Comparison of ENCODE assay signal across 11 cellular contexts in the genomic region with DNA sequence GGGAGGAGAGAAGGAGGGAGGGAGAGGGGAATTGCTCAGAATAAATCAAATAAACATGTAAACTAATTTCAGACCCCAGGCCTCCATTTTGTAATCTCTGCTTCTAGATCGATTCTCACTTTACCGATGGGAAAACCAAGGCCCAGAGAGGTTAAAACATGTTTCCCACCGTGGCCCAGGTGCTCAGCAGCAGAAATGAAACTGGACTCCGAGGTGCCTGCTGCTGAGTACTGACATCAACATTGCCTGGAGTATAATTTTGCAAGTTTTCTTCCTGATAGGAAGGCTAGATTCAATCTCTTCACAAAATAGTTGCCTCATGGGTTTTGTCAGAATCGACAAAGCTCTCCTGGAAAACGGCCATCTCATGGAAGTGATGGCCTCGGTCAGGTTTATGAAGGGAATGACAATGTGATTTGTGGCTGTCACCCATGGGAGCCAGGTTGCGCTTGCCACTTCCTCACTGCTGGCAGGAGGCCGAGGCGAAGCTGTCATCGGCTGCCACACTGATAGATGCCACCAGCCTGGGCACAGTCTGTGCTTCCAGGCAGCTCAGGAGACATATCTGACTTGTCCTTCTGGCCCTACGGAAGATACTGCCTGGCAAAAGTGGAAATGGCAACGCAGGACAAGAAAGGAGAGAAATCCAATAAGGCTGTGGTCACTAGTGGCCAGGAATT.
A peak's percentile ranks its signal among the peaks of the same experiment; 100 is the strongest.
DNase-seq lines count a peak whose midpoint lies in the region; ATAC-seq, FAIRE-seq and TF ChIP-seq lines count a peak whose summit lies in the region.
"Had no signal": no experiment of that assay in that cellular context is flagged by ENCODE, and none has a peak within 500 bp of the region (broad histone marks: within the 10 kb centered on the region; RNA-seq: fewer than 3 reads in every experiment).

No MANE protein-coding gene starts in this region.

- H3K36me3 Mint-ChIP-seq in H9 (ENCODE audit: insufficient read depth in 1 of 3, low read depth in 3 of 3) (peaks cover 0 to 6% (median 0%) of the 10 kb centered on the region in 3 experiments; a peak in 1 of 7 replicates), mesothelial cell of epicardium (peaks cover 2% of the 10 kb centered on the region)

- no peak overlapping the region for H4K91ac ChIP-seq in H9 (ENCODE audit: insufficient read length, low read depth, low read length)

- H3K27me3 ChIP-seq in H9 (ENCODE audit: insufficient read depth, low read length) (no peaks in the 10 kb centered on the region), small intestine (ENCODE audit: control insufficient read depth in 2 of 2, insufficient read depth in 2 of 2, low read length in 2 of 2) (no peaks in the 10 kb centered on the region)
- H3K27me3 ChIP-seq: right lobe of liver had no signal

- peaks cover 40% of the 10 kb centered on the region for H3K27me3 Mint-ChIP-seq in H9 (ENCODE audit: low read depth)
- no peaks in the 10 kb centered on the region for H3K27me3 Mint-ChIP-seq in mesothelial cell of epicardium (ENCODE audit: low read depth)

- no peak overlapping the region for H3K4me3 ChIP-seq in small intestine (ENCODE audit: low read depth in 1 of 2, low read length in 2 of 2)
- H3K4me3 ChIP-seq: right lobe of liver had no signal

- H3K79me1 ChIP-seq in H9 (ENCODE audit: insufficient read depth, low read depth, low read length, poor library complexity, severe bottlenecking) = no peaks in the 10 kb centered on the region

- DNase-seq in H9 = no peak
- DNase-seq in mesothelial cell of epicardium (ENCODE audit: low spot score in 2 of 2, unreplicated experiment in 2 of 2) = no peak
- no peak for DNase-seq in small intestine
- DNase-seq in activated CD8-positive, alpha-beta memory T cell treated with anti-CD3 and anti-CD28 coated beads, Interleukin-2, amount 50 U/mL, for 48 hours = no peak
- DNase-seq in hypothalamus (lab: John Stamatoyannopoulos, UW) = no peak
- no peak for DNase-seq in NOMO-1 treated with dmso at 0.1 percent for 144 hours (lab: John Stamatoyannopoulos, UW; ENCODE audit: unreplicated experiment)
- DNase-seq: activated CD8-positive, alpha-beta T cell treated with anti-CD3 and anti-CD28 coated beads, Interleukin-2, amount 10 ng/mL, durations not matched to agents 7 days and 5 days had no signal

- no peaks in the 10 kb centered on the region for H4K20me1 ChIP-seq in H9 (ENCODE audit: control insufficient read depth, insufficient read depth, insufficient read length)

- H3K4me3 Mint-ChIP-seq in H9 = no peak overlapping the region
- no peak overlapping the region for H3K4me3 Mint-ChIP-seq in mesothelial cell of epicardium
- H3K4me3 Mint-ChIP-seq: activated CD8-positive, alpha-beta T cell treated with anti-CD3 and anti-CD28 coated beads, Interleukin-2, amount 10 ng/mL, durations not matched to agents 7 days and 5 days had no signal

- no peak overlapping the region for H3K4ac ChIP-seq in H9 (ENCODE audit: low read depth, low read length)

- H3K23me2 ChIP-seq in H9 (ENCODE audit: insufficient read length, low read depth, low read length, poor library complexity, severe bottlenecking) = no peaks in the 10 kb centered on the region

- no peak overlapping the region for H2BK20ac ChIP-seq in H9 (ENCODE audit: low read depth, low read length, poor library complexity, severe bottlenecking)

- no peak overlapping the region for H3K9ac ChIP-seq in H9 (ENCODE audit: extremely low read depth, insufficient read length, low read length)

- no peak overlapping the region for H2BK120ac ChIP-seq in H9 (ENCODE audit: low read depth, low read length, poor library complexity, severe bottlenecking)

- no peaks in the 10 kb centered on the region for H3K36me3 ChIP-seq in small intestine (ENCODE audit: control insufficient read depth in 2 of 2, insufficient read depth in 2 of 2, low read length in 2 of 2)
- H3K36me3 ChIP-seq: right lobe of liver had no signal

- H3K9me3 ChIP-seq in H9 (ENCODE audit: control insufficient read depth, low read depth, low read length) (no peaks in the 10 kb centered on the region), small intestine (ENCODE audit: control insufficient read depth, low read depth) (no peaks in the 10 kb centered on the region)
- H3K9me3 ChIP-seq: right lobe of liver had no signal

- ATAC-seq in GM18870 (IDR thresholded peaks at IDR 0.05; ENCODE audit: unreplicated experiment) = peak; percentile 51
- peak; percentile 36 for ATAC-seq in HG03520 (IDR thresholded peaks at IDR 0.05; ENCODE audit: unreplicated experiment)
- ATAC-seq: activated CD8-positive, alpha-beta T cell treated with anti-CD3 and anti-CD28 coated beads, Interleukin-2, amount 10 ng/mL, durations not matched to agents 7 days and 5 days; right lobe of liver had no signal

- H2BK12ac ChIP-seq in H9 (ENCODE audit: insufficient read length, low read depth, low read length) = no peak overlapping the region

- no peak overlapping the region for H3T11ph ChIP-seq in H9 (ENCODE audit: low read length)

- peaks cover 18 to 26% of the 10 kb centered on the region in 2 experiments for H3K4me1 Mint-ChIP-seq in H9
- peaks cover 19% of the 10 kb centered on the region for H3K4me1 Mint-ChIP-seq in mesothelial cell of epicardium

- H3K4me1 ChIP-seq in H9 (ENCODE audit: insufficient read depth, low read length) (no peaks in the 10 kb centered on the region; the same call in 1 of the 2 replicates), small intestine (ENCODE audit: control insufficient read depth in 2 of 2, insufficient read depth in 1 of 2, low read depth in 1 of 2, low read length in 1 of 2) (no peaks in the 10 kb centered on the region)
- H3K4me1 ChIP-seq: right lobe of liver had no signal

- H2AK5ac ChIP-seq in H9 (ENCODE audit: insufficient read length, low read length) = no peak overlapping the region

- H4K5ac ChIP-seq in H9 (ENCODE audit: insufficient read length, low read depth, low read length) = no peak overlapping the region

- peak overlapping the region in 1 of 3 experiments; percentile 56; a peak in 1 of 7 replicates for H3K27ac Mint-ChIP-seq in H9
- H3K27ac Mint-ChIP-seq in mesothelial cell of epicardium = peak overlapping the region; percentile 68
- H3K27ac Mint-ChIP-seq: activated CD8-positive, alpha-beta T cell treated with anti-CD3 and anti-CD28 coated beads, Interleukin-2, amount 10 ng/mL, durations not matched to agents 7 days and 5 days had no signal

- H3K18ac ChIP-seq in H9 (ENCODE audit: insufficient read length, low read depth, low read length) = peak overlapping the region; percentile 7

- no peaks in the 10 kb centered on the region for H3K79me2 ChIP-seq in H9 (ENCODE audit: insufficient read depth, low read length)

- H2AFZ ChIP-seq in H9 (ENCODE audit: low read length) = no peak overlapping the region

- no peak overlapping the region for H3K4me2 ChIP-seq in H9 (ENCODE audit: insufficient read depth, insufficient read length, low read length)

- H2BK5ac ChIP-seq in H9 (ENCODE audit: insufficient read length, low read length) = no peak overlapping the region

- no peak for FAIRE-seq in small intestine (lab: Jason Lieb, UNC)
- FAIRE-seq: colon had no signal

- no peak overlapping the region for H3K23ac ChIP-seq in H9 (ENCODE audit: insufficient read length, low read depth, low read length)

- TF ChIP-seq CTCF in H9 (conservative IDR thresholded peaks at IDR 0.05) (no peak), mesothelial cell of epicardium (IDR thresholded peaks at IDR 0.05; ENCODE audit: unreplicated experiment) (no peak)

- WGBS in H9 (ENCODE audit: extremely low coverage, insufficient read length, low lambda C conversion rate) = no CpG with 5 or more reads among the region's 13 CpGs
- WGBS in small intestine, 3 donors = 66 to 70% (median 69%) methylated on average over 13 of the region's 13 CpGs

- no peak overlapping the region for H4K8ac ChIP-seq in H9 (replicated peaks; ENCODE audit: insufficient read length, low read depth, low read length)

- no peak overlapping the region for H3K56ac ChIP-seq in H9 (ENCODE audit: insufficient read length, low read depth, low read length)

- H3K27ac ChIP-seq in H9 (ENCODE audit: insufficient read length, low read depth, low read length) (no peak overlapping the region), small intestine (ENCODE audit: low read depth in 1 of 2, low read length in 1 of 2) (no peak overlapping the region)
- H3K27ac ChIP-seq: right lobe of liver had no signal

- H3K14ac ChIP-seq in H9 (ENCODE audit: insufficient read depth, low read length) = no peak overlapping the region

- H3K9me3 Mint-ChIP-seq in H9 (peaks cover 5 to 9% of the 10 kb centered on the region in 2 experiments; a peak in 3 of 5 replicates), mesothelial cell of epicardium (peaks cover 14% of the 10 kb centered on the region)

- no peak overlapping the region for H2BK15ac ChIP-seq in H9 (ENCODE audit: low read depth, low read length)
